ENCODE assay signal across 16 cellular contexts in genomic region chr3:171745577-171746319, GRCh38.
DNase-seq lines count a peak whose midpoint lies in the region; ATAC-seq and TF ChIP-seq lines count a peak whose summit lies in the region.
"Had no signal": no experiment of that assay in that cellular context is flagged by ENCODE, and none has a peak within 500 bp of the region (broad histone marks: within the 10 kb centered on the region; RNA-seq: fewer than 3 reads in every experiment).

No MANE protein-coding gene starts in this region.

- no peak overlapping the region for H4K8ac ChIP-seq in neuronal stem cell (ENCODE audit: low read depth, low read length)

- BruUV-seq in MCF 10A (replicated peaks; lab: Mats Ljungman, UMichigan), result no TSS peak

- no peak overlapping the region for H2BK5ac ChIP-seq in neuronal stem cell (ENCODE audit: low read length)

- TF ChIP-seq CTCF in MCF 10A (IDR thresholded peaks at IDR 0.05; ENCODE audit: unreplicated experiment), result no peak

- no peak overlapping the region for H2AK5ac ChIP-seq in neuronal stem cell (ENCODE audit: low read depth, low read length)

- no peaks in the 10 kb centered on the region for H3K4me1 Mint-ChIP-seq in stimulated activated naive CD8-positive, alpha-beta T cell treated with anti-CD3 and anti-CD28 coated beads, Interleukin-15, amount 100 ng/mL, for 72 hours
- no peaks in the 10 kb centered on the region for H3K4me1 Mint-ChIP-seq in MCF 10A (ENCODE audit: insufficient read depth, unreplicated experiment)

- POLR2A ChIA-PET in MCF 10A (lab: Yijun Ruan, JAX), result no interaction called here

- no peak overlapping the region for H2AFZ ChIP-seq in neuronal stem cell (ENCODE audit: low read length)

- H2BK15ac ChIP-seq in neuronal stem cell (ENCODE audit: low read length), result no peak overlapping the region

- H2BK120ac ChIP-seq in neuronal stem cell (ENCODE audit: low read depth, low read length), result no peak overlapping the region

- H3K23ac ChIP-seq in neuronal stem cell (ENCODE audit: low read depth, low read length, poor library complexity), result no peak overlapping the region

- DNase-seq in stimulated activated naive CD8-positive, alpha-beta T cell treated with anti-CD3 and anti-CD28 coated beads, Interleukin-15, amount 100 ng/mL, for 72 hours, result no peak
- no peak for DNase-seq in stimulated activated naive CD8-positive, alpha-beta T cell treated with anti-CD3 and anti-CD28 coated beads, Interleukin-15, Interleukin-2, amounts not matched to agents 100 U/mL and 50 U/mL, for 24 hours
- peak; percentile 31 for DNase-seq in left ventricle myocardium superior
- no peak for DNase-seq in neuronal stem cell (ENCODE audit: low spot score)
- no peak for DNase-seq in activated CD8-positive, alpha-beta memory T cell treated with anti-CD3 and anti-CD28 coated beads, Interleukin-2, amount 50 U/mL, for 4 hours
- no peak for DNase-seq in MCF 10A (ENCODE audit: unreplicated experiment)
- no peak for DNase-seq in GOT3 (lab: John Stamatoyannopoulos, UW)
- DNase-seq: CD8-positive, alpha-beta T cell; COR-L47; DMS153; DMS79 treated with DMSO at 0.1 percent for 48 hours; EL; HCEC 1CT had no signal

- peak overlapping the region; percentile 63 for H3K14ac ChIP-seq in neuronal stem cell (ENCODE audit: low read length)

- H3K4ac ChIP-seq in neuronal stem cell (ENCODE audit: low read length), result no peak overlapping the region

- H3K36me3 ChIP-seq in neuronal stem cell (replicated peaks in 1 of 2; ENCODE audit: control insufficient read depth in 2 of 2, insufficient read depth in 2 of 2, low read length in 2 of 2), result no peaks in the 10 kb centered on the region

- H3K4me2 ChIP-seq in neuronal stem cell (ENCODE audit: insufficient read depth, low read length, poor library complexity, severe bottlenecking), result no peak overlapping the region

- no peak overlapping the region for H3K27ac Mint-ChIP-seq in stimulated activated naive CD8-positive, alpha-beta T cell treated with anti-CD3 and anti-CD28 coated beads, Interleukin-15, amount 100 ng/mL, for 72 hours
- H3K27ac Mint-ChIP-seq in MCF 10A (ENCODE audit: low read depth, unreplicated experiment), result no peak overlapping the region
- H3K27ac Mint-ChIP-seq: CD8-positive, alpha-beta T cell had no signal

- no peak overlapping the region for H2BK12ac ChIP-seq in neuronal stem cell (ENCODE audit: low read length)

- peak; percentile 62 for ATAC-seq in stimulated activated naive CD8-positive, alpha-beta T cell treated with anti-CD3 and anti-CD28 coated beads, Interleukin-15, amount 100 ng/mL, for 72 hours
- ATAC-seq in stimulated activated naive CD8-positive, alpha-beta T cell treated with anti-CD3 and anti-CD28 coated beads, Interleukin-15, Interleukin-2, amounts not matched to agents 100 U/mL and 50 U/mL, for 24 hours, result no peak
- no peak for ATAC-seq in left ventricle myocardium superior
- ATAC-seq in GM19397 (IDR thresholded peaks at IDR 0.05; ENCODE audit: unreplicated experiment), result no peak
- ATAC-seq: CD8-positive, alpha-beta T cell had no signal

- CTCF ChIA-PET in MCF 10A (lab: Yijun Ruan, JAX), result interaction anchor here (0.8 to 1.8 kb wide), 5 partner anchors 9 to 84 kb away, joined by 3 to 11 read pairs (median 3); no protein-coding TSS in a partner anchor

- no peaks in the 10 kb centered on the region for H3K27me3 ChIP-seq in neuronal stem cell (ENCODE audit: control insufficient read depth in 3 of 3, insufficient read depth in 3 of 3, low read depth in 1 of 3, low read length in 3 of 3)

- no peak overlapping the region for H3K4me3 Mint-ChIP-seq in stimulated activated naive CD8-positive, alpha-beta T cell treated with anti-CD3 and anti-CD28 coated beads, Interleukin-15, amount 100 ng/mL, for 72 hours
- no peak overlapping the region for H3K4me3 Mint-ChIP-seq in MCF 10A (ENCODE audit: unreplicated experiment)
- H3K4me3 Mint-ChIP-seq: CD14-positive monocyte; CD8-positive, alpha-beta T cell had no signal

- no peak overlapping the region for H4K91ac ChIP-seq in neuronal stem cell (ENCODE audit: low read depth, low read length, poor library complexity)

- no CpG with 5 or more reads among the region's 40 CpGs for WGBS in neuronal stem cell (ENCODE audit: extremely low coverage in 2 of 2, insufficient read length in 2 of 2, insufficient replicate concordance in 1 of 2), 2 donors

- H3K36me3 Mint-ChIP-seq in MCF 10A (ENCODE audit: insufficient read depth, unreplicated experiment), result no peaks in the 10 kb centered on the region
- H3K36me3 Mint-ChIP-seq: CD8-positive, alpha-beta T cell had no signal

- peaks cover 0 to 2% of the 10 kb centered on the region in 2 donors for H3K4me1 ChIP-seq in neuronal stem cell (ENCODE audit: control insufficient read depth in 2 of 2, insufficient read depth in 1 of 2, low read depth in 1 of 2, low read length in 2 of 2)

- no peaks in the 10 kb centered on the region for H3K79me1 ChIP-seq in neuronal stem cell (ENCODE audit: low read depth, low read length)

- no peak overlapping the region for H3K27ac ChIP-seq in neuronal stem cell (replicated peaks; ENCODE audit: low read length)
- H3K27ac ChIP-seq: 22Rv1 had no signal

- no peak overlapping the region for H3K18ac ChIP-seq in neuronal stem cell (ENCODE audit: low read length)

- H3K27me3 Mint-ChIP-seq in stimulated activated naive CD8-positive, alpha-beta T cell treated with anti-CD3 and anti-CD28 coated beads, Interleukin-15, amount 100 ng/mL, for 72 hours, result peaks cover 59% of the 10 kb centered on the region
- H3K27me3 Mint-ChIP-seq in MCF 10A (ENCODE audit: insufficient read depth, unreplicated experiment), result no peaks in the 10 kb centered on the region

- peaks cover 6% of the 10 kb centered on the region in 2 donors for H3K9me3 ChIP-seq in neuronal stem cell (replicated peaks in 1 of 2; ENCODE audit: control insufficient read depth in 2 of 2, insufficient read depth in 1 of 2, low read depth in 1 of 2, low read length in 2 of 2)

- H3K9ac ChIP-seq in neuronal stem cell (ENCODE audit: low read depth, low read length, poor library complexity), result no peak overlapping the region

- H3K9me3 Mint-ChIP-seq in stimulated activated naive CD8-positive, alpha-beta T cell treated with anti-CD3 and anti-CD28 coated beads, Interleukin-15, amount 100 ng/mL, for 72 hours, result no peaks in the 10 kb centered on the region
- H3K9me3 Mint-ChIP-seq in MCF 10A (ENCODE audit: unreplicated experiment), result no peaks in the 10 kb centered on the region
- H3K9me3 Mint-ChIP-seq: CD8-positive, alpha-beta T cell had no signal

- intact Hi-C loops in left ventricle myocardium superior (cut with micrococcal nuclease), result loop anchor here (10.0 kb wide), 1 partner anchor 411 kb away; no protein-coding TSS in a partner anchor
- intact Hi-C loops in MCF 10A (cut with micrococcal nuclease), result no loop called here

- H3K4me3 ChIP-seq in neuronal stem cell (ENCODE audit: low read length in 2 of 2), result peak overlapping the region in 1 of 2 donors; percentile 67
